ENCODE assay signal across 29 cellular contexts in genomic region chr5:112445626-112446350, GRCh38.
"Had no signal": no experiment of that assay in that cellular context is flagged by ENCODE, and none has a peak within 500 bp of the region (broad histone marks: within the 10 kb centered on the region; RNA-seq: fewer than 3 reads in every experiment).

No MANE protein-coding gene starts in this region.

- ATAC-seq: left colon; left lung; lower lobe of right lung; mucosa of descending colon; naive thymus-derived CD4-positive, alpha-beta T cell; natural killer cell treated with Interleukin-12 subunit alpha and Interleukin-12 subunit beta and Interleukin-15 and Interleukin-18, amount 100 ng/mL, for 72 hours; pancreas; right cardiac atrium; sciatic nerve; stimulated activated effector memory CD8-positive, alpha-beta T cell treated with anti-CD3 and anti-CD28 coated beads, Interleukin-12 subunit alpha, Interleukin-12 subunit beta, amount 100 ng/mL, for 72 hours; upper lobe of right lung had no signal

- H3K4me3 Mint-ChIP-seq: immature natural killer cell; naive thymus-derived CD4-positive, alpha-beta T cell; natural killer cell treated with Interleukin-12 subunit alpha and Interleukin-12 subunit beta and Interleukin-15 and Interleukin-18, amount 100 ng/mL, for 72 hours; stimulated activated effector memory CD8-positive, alpha-beta T cell treated with anti-CD3 and anti-CD28 coated beads, Interleukin-12 subunit alpha, Interleukin-12 subunit beta, amount 100 ng/mL, for 72 hours; stimulated activated naive CD8-positive, alpha-beta T cell treated with anti-CD3 and anti-CD28 coated beads, Interleukin-15, Interleukin-2, amounts not matched to agents 100 ng/mL and 50 ng/mL, for 24 hours had no signal

- H3K9me3 ChIP-seq: lower lobe of right lung, mucosa of descending colon, pancreas, prostate gland, thoracic aorta, upper lobe of right lung had no signal

- H3K9me3 Mint-ChIP-seq: natural killer cell treated with Interleukin-12 subunit alpha and Interleukin-12 subunit beta and Interleukin-15 and Interleukin-18, amount 100 ng/mL, for 72 hours; stimulated activated effector memory CD8-positive, alpha-beta T cell treated with anti-CD3 and anti-CD28 coated beads, Interleukin-12 subunit alpha, Interleukin-12 subunit beta, amount 100 ng/mL, for 72 hours; stimulated activated naive CD8-positive, alpha-beta T cell treated with anti-CD3 and anti-CD28 coated beads, Interleukin-15, Interleukin-2, amounts not matched to agents 100 ng/mL and 50 ng/mL, for 24 hours had no signal

- H3K27me3 Mint-ChIP-seq: stimulated activated naive CD8-positive, alpha-beta T cell treated with anti-CD3 and anti-CD28 coated beads, Interleukin-15, Interleukin-2, amounts not matched to agents 100 ng/mL and 50 ng/mL, for 24 hours had no signal

- H3K4me1 ChIP-seq: left lung, lower lobe of right lung, pancreas, prostate gland, spleen, suprapubic skin, tibial artery, upper lobe of right lung had no signal

- H3K27ac Mint-ChIP-seq: immature natural killer cell; naive thymus-derived CD4-positive, alpha-beta T cell; natural killer cell treated with Interleukin-12 subunit alpha and Interleukin-12 subunit beta and Interleukin-15 and Interleukin-18, amount 100 ng/mL, for 72 hours; stimulated activated effector memory CD8-positive, alpha-beta T cell treated with anti-CD3 and anti-CD28 coated beads, Interleukin-12 subunit alpha, Interleukin-12 subunit beta, amount 100 ng/mL, for 72 hours; stimulated activated naive CD8-positive, alpha-beta T cell treated with anti-CD3 and anti-CD28 coated beads, Interleukin-15, Interleukin-2, amounts not matched to agents 100 ng/mL and 50 ng/mL, for 24 hours had no signal

- DNase-seq: hypothalamus; immature natural killer cell; kidney; left colon; left lung; lower lobe of right lung; midbrain; mucosa of descending colon; naive thymus-derived CD4-positive, alpha-beta T cell; pancreas; posterior cingulate gyrus; retina; right cardiac atrium; small intestine; spleen; stimulated activated CD4-positive, alpha-beta T cell treated with anti-CD3 and anti-CD28 coated beads, Interleukin-4, amount 100 ng/mL, for 24 hours; stimulated activated naive CD4-positive, alpha-beta T cell; tibial artery; trophoblast cell; upper lobe of right lung had no signal

- H3K4me1 Mint-ChIP-seq: immature natural killer cell; naive thymus-derived CD4-positive, alpha-beta T cell; stimulated activated effector memory CD8-positive, alpha-beta T cell treated with anti-CD3 and anti-CD28 coated beads, Interleukin-12 subunit alpha, Interleukin-12 subunit beta, amount 100 ng/mL, for 72 hours had no signal

- H3K36me3 Mint-ChIP-seq: immature natural killer cell; naive thymus-derived CD4-positive, alpha-beta T cell; natural killer cell treated with Interleukin-12 subunit alpha and Interleukin-12 subunit beta and Interleukin-15 and Interleukin-18, amount 100 ng/mL, for 72 hours; stimulated activated effector memory CD8-positive, alpha-beta T cell treated with anti-CD3 and anti-CD28 coated beads, Interleukin-12 subunit alpha, Interleukin-12 subunit beta, amount 100 ng/mL, for 72 hours had no signal

- FAIRE-seq: islet of Langerhans, kidney, pancreas, small intestine, urothelium cell line had no signal

- H3K27me3 ChIP-seq: left lung, pancreas, spleen, suprapubic skin, tibial artery, upper lobe of right lung had no signal

- H3K36me3 ChIP-seq: left lung, lower lobe of right lung, pancreas, prostate gland, spleen, suprapubic skin, thoracic aorta, tibial artery, upper lobe of right lung had no signal

- H3K27ac ChIP-seq: left lung, lower lobe of right lung, pancreas, prostate gland, spleen, suprapubic skin, thoracic aorta, tibial artery, upper lobe of right lung had no signal

- H3K4me3 ChIP-seq: left lung, lower lobe of right lung, mucosa of descending colon, pancreas, prostate gland, spleen, suprapubic skin, thoracic aorta, tibial artery, upper lobe of right lung had no signal
